16 cellular contexts compared by ENCODE assay signal in genomic region chr1:223338811-223339746, GRCh38. TPM values are rescaled to one million over a fixed set of nuclear protein-coding genes. Genes with fewer than 3 reads are reported as not detected.
DNase-seq lines count a peak whose midpoint lies in the region; ATAC-seq and TF ChIP-seq lines count a peak whose summit lies in the region.
"Had no signal": no experiment of that assay in that cellular context is flagged by ENCODE, and none has a peak within 500 bp of the region (broad histone marks: within the 10 kb centered on the region; RNA-seq: fewer than 3 reads in every experiment).

No MANE protein-coding gene starts in this region.

- H3K27me3 ChIP-seq in Karpas-422 (ENCODE audit: low read length), result no peaks in the 10 kb centered on the region
- peaks cover 0 to 5% (median 0%) of the 10 kb centered on the region in 45 donors for H3K27me3 ChIP-seq in dorsolateral prefrontal cortex
- no peaks in the 10 kb centered on the region for H3K27me3 ChIP-seq in neural progenitor cell

- intact Hi-C loops in dorsolateral prefrontal cortex (cut with DNase I), result loop anchor here in 1 of 2 donors (5.0 kb wide), 1 partner anchor 107 kb away; no protein-coding TSS in a partner anchor

- H3F3A ChIP-seq in neural progenitor cell (ENCODE audit: low read depth), result peaks cover 9% of the 10 kb centered on the region

- ATAC-seq in HG02981 (IDR thresholded peaks at IDR 0.05; ENCODE audit: unreplicated experiment), result no peak
- ATAC-seq: stimulated activated naive CD8-positive, alpha-beta T cell treated with anti-CD3 and anti-CD28 coated beads, Interleukin-15, Interleukin-2, amounts not matched to agents 100 U/mL and 50 U/mL, for 24 hours had no signal

- no peaks in the 10 kb centered on the region for H3K9me2 ChIP-seq in Karpas-422 (replicated peaks; ENCODE audit: insufficient read depth, low read length)

- no peaks in the 10 kb centered on the region for H3K36me3 ChIP-seq in Karpas-422 (ENCODE audit: insufficient read depth, low read length)
- no peaks in the 10 kb centered on the region for H3K36me3 ChIP-seq in neural progenitor cell

- peaks cover 48% of the 10 kb centered on the region for H3K4me1 ChIP-seq in Karpas-422 (ENCODE audit: low read length)
- peaks cover 28% of the 10 kb centered on the region for H3K4me1 ChIP-seq in neural progenitor cell

- H4K20me1 ChIP-seq in Karpas-422 (ENCODE audit: insufficient read depth, low read depth, low read length), result no peaks in the 10 kb centered on the region
- H4K20me1 ChIP-seq in neural progenitor cell (ENCODE audit: low read depth), result no peaks in the 10 kb centered on the region

- H3K4me3 Mint-ChIP-seq in neural progenitor cell, result no peak overlapping the region
- no peak overlapping the region for H3K4me3 Mint-ChIP-seq in activated naive CD4-positive, alpha-beta T cell treated with anti-CD3 and anti-CD28 coated beads, Interleukin-2, amount 10 ng/mL, durations not matched to agents 7 days and 5 days

- no peaks in the 10 kb centered on the region for H3K9me3 ChIP-seq in Karpas-422 (ENCODE audit: low read length)
- no peaks in the 10 kb centered on the region for H3K9me3 ChIP-seq in neural progenitor cell (ENCODE audit: low read depth)

- peak overlapping the region; percentile 57 for H3K27ac Mint-ChIP-seq in neural progenitor cell
- no peak overlapping the region for H3K27ac Mint-ChIP-seq in activated naive CD4-positive, alpha-beta T cell treated with anti-CD3 and anti-CD28 coated beads, Interleukin-2, amount 10 ng/mL, durations not matched to agents 7 days and 5 days

- H3K4me3 ChIP-seq in Karpas-422 (ENCODE audit: low read length) (no peak overlapping the region), dorsolateral prefrontal cortex (no peak overlapping the region), neural progenitor cell (no peak overlapping the region)

- H3K4me2 ChIP-seq in Karpas-422 (ENCODE audit: low read depth, low read length, poor library complexity, severe bottlenecking), result peak overlapping the region; percentile 68
- no peak overlapping the region for H3K4me2 ChIP-seq in neural progenitor cell

- no peaks in the 10 kb centered on the region for H3K9me3 Mint-ChIP-seq in neural progenitor cell
- H3K9me3 Mint-ChIP-seq in activated naive CD4-positive, alpha-beta T cell treated with anti-CD3 and anti-CD28 coated beads, Interleukin-2, amount 10 ng/mL, durations not matched to agents 7 days and 5 days, result no peaks in the 10 kb centered on the region

- CTCF ChIA-PET in activated naive CD4-positive, alpha-beta T cell treated with anti-CD3 and anti-CD28 coated beads, Interleukin-2, amount 10 ng/mL, durations not matched to agents 7 days and 5 days (lab: Charles Lee), result no interaction called here

- no peaks in the 10 kb centered on the region for H3K79me2 ChIP-seq in Karpas-422 (ENCODE audit: low read length)
- H3K79me2 ChIP-seq in neural progenitor cell (ENCODE audit: low read depth), result no peaks in the 10 kb centered on the region

- H3K9ac ChIP-seq in Karpas-422 (ENCODE audit: low read length), result no peak overlapping the region
- no peak overlapping the region for H3K9ac ChIP-seq in neural progenitor cell

- DNase-seq in Ammon's horn (ENCODE audit: low spot score) (peak; percentile 33), Karpas-422 (no peak), dorsolateral prefrontal cortex (peak in 1 of 10 donors; percentile 44), neural progenitor cell (ENCODE audit: low spot score) (no peak), activated gamma-delta T cell (lab: John Stamatoyannopoulos, UW) (no peak), SHP77 (lab: John Stamatoyannopoulos, UW) (no peak)
- no peak for DNase-seq in activated naive CD4-positive, alpha-beta T cell treated with anti-CD3 and anti-CD28 coated beads, Interleukin-2, amount 10 ng/mL, durations not matched to agents 7 days and 5 days
- DNase-seq: H7; NCI-H1930; NCI-H526; OCI-M1; stimulated activated naive CD8-positive, alpha-beta T cell treated with anti-CD3 and anti-CD28 coated beads, Interleukin-15, Interleukin-2, amounts not matched to agents 100 U/mL and 50 U/mL, for 24 hours; T-helper 2 cell had no signal

- H2AFZ ChIP-seq in Karpas-422 (ENCODE audit: low read length) (no peak overlapping the region), neural progenitor cell (replicated peaks) (no peak overlapping the region)

- H3K27me3 Mint-ChIP-seq in neural progenitor cell (ENCODE audit: insufficient read depth, low read depth), result peaks cover 2% of the 10 kb centered on the region
- no peaks in the 10 kb centered on the region for H3K27me3 Mint-ChIP-seq in activated naive CD4-positive, alpha-beta T cell treated with anti-CD3 and anti-CD28 coated beads, Interleukin-2, amount 10 ng/mL, durations not matched to agents 7 days and 5 days

- H3K36me3 Mint-ChIP-seq in neural progenitor cell, result no peaks in the 10 kb centered on the region
- no peaks in the 10 kb centered on the region for H3K36me3 Mint-ChIP-seq in activated naive CD4-positive, alpha-beta T cell treated with anti-CD3 and anti-CD28 coated beads, Interleukin-2, amount 10 ng/mL, durations not matched to agents 7 days and 5 days

- H3K4me1 Mint-ChIP-seq in neural progenitor cell, result peaks cover 8% of the 10 kb centered on the region
- no peaks in the 10 kb centered on the region for H3K4me1 Mint-ChIP-seq in activated naive CD4-positive, alpha-beta T cell treated with anti-CD3 and anti-CD28 coated beads, Interleukin-2, amount 10 ng/mL, durations not matched to agents 7 days and 5 days

- TF ChIP-seq CTCF in dorsolateral prefrontal cortex (IDR thresholded peaks at IDR 0.05 in 54 of 56, conservative IDR thresholded peaks at IDR 0.05 in 2 of 56; ENCODE audit: low read depth in 1 of 56, partially characterized antibody in 56 of 56) (no peak), neural progenitor cell (IDR thresholded peaks at IDR 0.05) (no peak)

- no peak overlapping the region for H3K27ac ChIP-seq in Karpas-422 (ENCODE audit: low read length)
- H3K27ac ChIP-seq in dorsolateral prefrontal cortex, result peak overlapping the region in 41 of 59 donors; percentile 12 to 78 (median 57)
- H3K27ac ChIP-seq in neural progenitor cell, result no peak overlapping the region

RNA-seq across cellular contexts. Expression of gene SUSD4, which starts 24.9 kb away (rescaled TPM):
- 0.34 TPM in 1 of 2 replicates, not detected in the other for total RNA-seq in Karpas-422 (2014; rRNA removed; shearing (Covaris generic); ENCODE audit: low replicate concordance)
- total RNA-seq in dorsolateral prefrontal cortex, result 10 to 100 TPM; 21.6 to 96.9 (median 65.8) TPM
- total RNA-seq in neural progenitor cell (ENCODE audit: low replicate concordance), result 1.6 and 3.5 TPM in 2 replicates
- total RNA-seq: fibroblast of villous mesenchyme had no signal

RNA-seq across cellular contexts. Expression of gene CCDC185, which starts 54.1 kb away (rescaled TPM):
- total RNA-seq in Karpas-422 (2014; rRNA removed; shearing (Covaris generic); ENCODE audit: low replicate concordance), result not detected in 2 replicates
- total RNA-seq in dorsolateral prefrontal cortex (under 1 TPM in 26 of 120 experiments, not detected in 94; 0.24 to 1.00 (median 0.37) TPM), neural progenitor cell (ENCODE audit: low replicate concordance) (not detected in 2 replicates)
- total RNA-seq: fibroblast of villous mesenchyme, H7, urinary bladder had no signal

Comparison
In these comparisons a context has a peak if more than half of its experiments do, and no peak if none do; other contexts are left out.
1. H3K27ac ChIP-seq: peak in dorsolateral prefrontal cortex (41 of 59); none in Karpas-422 (single experiment) and neural progenitor cell (single experiment).